28 cellular contexts compared by ENCODE assay signal in the genomic region with DNA sequence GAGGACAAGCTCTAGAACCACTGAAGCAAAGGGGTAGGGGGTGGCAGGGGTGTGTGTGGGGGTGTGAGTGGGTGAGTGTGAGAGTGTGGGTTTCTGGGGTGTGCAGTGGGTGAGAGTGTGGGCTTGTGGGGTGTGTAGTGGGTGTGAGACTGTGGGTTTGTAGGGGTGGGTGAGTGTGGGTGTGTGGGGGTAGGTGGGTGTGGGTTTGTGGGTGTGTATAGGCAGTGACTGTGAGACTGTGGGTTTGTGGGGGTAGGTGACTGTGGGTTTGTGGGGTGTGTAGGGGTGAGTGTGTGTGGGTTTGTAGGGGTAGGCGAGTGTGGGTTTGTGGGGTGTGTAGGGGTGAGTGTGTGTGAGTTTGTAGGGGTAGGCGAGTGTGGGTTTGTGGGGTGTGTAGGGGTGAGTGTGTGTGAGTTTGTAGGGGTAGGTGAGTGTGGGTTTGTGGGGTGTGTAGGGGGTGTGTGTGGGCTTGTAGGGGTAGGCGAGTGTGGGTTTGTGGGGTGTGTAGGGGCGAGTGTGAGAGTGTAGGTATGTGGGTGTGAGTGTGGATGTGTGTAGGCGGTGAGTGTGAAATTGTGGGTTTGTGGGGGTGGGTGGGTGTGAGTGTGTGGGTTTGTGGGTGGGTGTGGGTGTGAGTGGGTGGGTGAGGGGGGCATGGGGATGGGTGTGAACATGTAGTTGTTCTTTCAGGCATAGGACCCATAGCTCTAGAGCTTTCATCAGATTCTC. TPM values are rescaled to one million over a fixed set of nuclear protein-coding genes. Genes with fewer than 3 reads are reported as not detected.
"Had no signal": no experiment of that assay in that cellular context is flagged by ENCODE, and none has a peak within 500 bp of the region (broad histone marks: within the 10 kb centered on the region; RNA-seq: fewer than 3 reads in every experiment).

No MANE protein-coding gene starts in this region.

- H3K4me3 ChIP-seq: adrenal gland, Peyer's patch, SJCRH30 had no signal

- H3K4me1 ChIP-seq: adrenal gland, Peyer's patch, SJCRH30 had no signal

- H3K36me3 ChIP-seq: adrenal gland, Peyer's patch, SJCRH30 had no signal

- H3K27ac ChIP-seq: adrenal gland, Peyer's patch, RWPE1, SJCRH30 had no signal

- H3K27ac Mint-ChIP-seq: activated B cell treated with CpG ODN at 0.5 μM for 24 hours; activated CD4-positive, alpha-beta memory T cell treated with anti-CD3 and anti-CD28 coated beads, Interleukin-2, amount 10 ng/mL, durations not matched to agents 7 days and 5 days; activated CD4-positive, alpha-beta T cell treated with anti-CD3 and anti-CD28 coated beads, Interleukin-2, amount 10 ng/mL, durations not matched to agents 7 days and 5 days; activated naive CD4-positive, alpha-beta T cell treated with anti-CD3 and anti-CD28 coated beads, Interleukin-2, amount 10 ng/mL, durations not matched to agents 7 days and 5 days; activated naive CD8-positive, alpha-beta T cell treated with anti-CD3 and anti-CD28 coated beads, Interleukin-2, amount 10 ng/mL, durations not matched to agents 7 days and 5 days; activated T-helper 17 cell treated with anti-CD3 and anti-CD28 coated beads, Interleukin-2, amount 50 U/mL, for 72 hours; T-helper 1 cell treated with Interleukin-12 subunit alpha and Interleukin-12 subunit beta and Interleukin-4 antibody, amounts not matched to agents 30 μg/mL and 1 μg/mL, for 36 hours had no signal

- ATAC-seq: activated T-helper 17 cell treated with anti-CD3 and anti-CD28 coated beads, Interleukin-2, amount 50 U/mL, for 72 hours had no signal

- H3K4me3 Mint-ChIP-seq: activated B cell treated with CpG ODN at 0.5 μM for 24 hours; activated CD4-positive, alpha-beta memory T cell treated with anti-CD3 and anti-CD28 coated beads, Interleukin-2, amount 10 ng/mL, durations not matched to agents 7 days and 5 days; activated CD4-positive, alpha-beta T cell treated with anti-CD3 and anti-CD28 coated beads, Interleukin-2, amount 10 ng/mL, durations not matched to agents 7 days and 5 days; activated naive CD4-positive, alpha-beta T cell treated with anti-CD3 and anti-CD28 coated beads, Interleukin-2, amount 10 ng/mL, durations not matched to agents 7 days and 5 days; activated naive CD8-positive, alpha-beta T cell treated with anti-CD3 and anti-CD28 coated beads, Interleukin-2, amount 10 ng/mL, durations not matched to agents 7 days and 5 days; activated T-helper 17 cell treated with anti-CD3 and anti-CD28 coated beads, Interleukin-2, amount 50 U/mL, for 72 hours; T-helper 1 cell treated with Interleukin-12 subunit alpha and Interleukin-12 subunit beta and Interleukin-4 antibody, amounts not matched to agents 30 μg/mL and 1 μg/mL, for 36 hours had no signal

- H3K36me3 Mint-ChIP-seq: activated naive CD8-positive, alpha-beta T cell treated with anti-CD3 and anti-CD28 coated beads, Interleukin-2, amount 10 ng/mL, durations not matched to agents 7 days and 5 days had no signal

- H3K9me3 ChIP-seq: adrenal gland, Peyer's patch, SJCRH30 had no signal

- DNase-seq: activated B cell treated with CpG ODN at 0.5 μM for 24 hours; activated CD4-positive, alpha-beta memory T cell treated with anti-CD3 and anti-CD28 coated beads, Interleukin-2, amount 10 ng/mL, durations not matched to agents 7 days and 5 days; activated CD4-positive, alpha-beta T cell treated with anti-CD3 and anti-CD28 coated beads for 1 hour; activated CD4-positive, alpha-beta T cell treated with anti-CD3 and anti-CD28 coated beads, Interleukin-2, amount 10 ng/mL, durations not matched to agents 7 days and 5 days; activated gamma-delta T cell treated with Interleukin-2 at 50 U/mL for 16 hours; activated naive CD4-positive, alpha-beta T cell treated with anti-CD3 and anti-CD28 coated beads, Interleukin-2, amount 10 ng/mL, durations not matched to agents 7 days and 5 days; activated naive CD8-positive, alpha-beta T cell treated with anti-CD3 and anti-CD28 coated beads, Interleukin-2, amount 10 ng/mL, durations not matched to agents 7 days and 5 days; activated T-cell treated with anti-CD3 and anti-CD28 coated beads for 4 hours; activated T-cell treated with anti-CD3 and anti-CD28 coated beads, Interleukin-2, amount 50 U/mL, for 48 hours; adrenal gland; anterior cingulate cortex; Karpas-422; MM.1S; NCI-H1105; NCI-H1436; NCI-H1694 treated with DMSO at 0.1 percent for 48 hours; NCI-H2029 treated with DMSO at 0.1 percent for 48 hours; NCI-H345; NCI-H510A treated with DMSO at 0.1 percent for 48 hours; NCI-H69; NK-92 treated with Interleukin-12 subunit alpha and Interleukin-12 subunit beta, amount 100 ng/mL, for 24 hours; Peyer's patch; Right ventricle myocardium superior; SJCRH30; T-helper 9 cell had no signal

- H3K9me3 Mint-ChIP-seq: activated B cell treated with CpG ODN at 0.5 μM for 24 hours; activated CD4-positive, alpha-beta memory T cell treated with anti-CD3 and anti-CD28 coated beads, Interleukin-2, amount 10 ng/mL, durations not matched to agents 7 days and 5 days; activated CD4-positive, alpha-beta T cell treated with anti-CD3 and anti-CD28 coated beads, Interleukin-2, amount 10 ng/mL, durations not matched to agents 7 days and 5 days; activated naive CD4-positive, alpha-beta T cell treated with anti-CD3 and anti-CD28 coated beads, Interleukin-2, amount 10 ng/mL, durations not matched to agents 7 days and 5 days; activated naive CD8-positive, alpha-beta T cell treated with anti-CD3 and anti-CD28 coated beads, Interleukin-2, amount 10 ng/mL, durations not matched to agents 7 days and 5 days; activated T-helper 17 cell treated with anti-CD3 and anti-CD28 coated beads, Interleukin-2, amount 50 U/mL, for 72 hours; T-helper 1 cell treated with Interleukin-12 subunit alpha and Interleukin-12 subunit beta and Interleukin-4 antibody, amounts not matched to agents 30 μg/mL and 1 μg/mL, for 36 hours had no signal

- H3K27me3 Mint-ChIP-seq: activated CD4-positive, alpha-beta T cell treated with anti-CD3 and anti-CD28 coated beads, Interleukin-2, amount 10 ng/mL, durations not matched to agents 7 days and 5 days; activated naive CD8-positive, alpha-beta T cell treated with anti-CD3 and anti-CD28 coated beads, Interleukin-2, amount 10 ng/mL, durations not matched to agents 7 days and 5 days; activated T-helper 17 cell treated with anti-CD3 and anti-CD28 coated beads, Interleukin-2, amount 50 U/mL, for 72 hours had no signal

- H3K27me3 ChIP-seq: adrenal gland, Peyer's patch had no signal

RNA-seq across cellular contexts. Expression of a gene that starts 24.6 kb away (rescaled TPM):
- total RNA-seq: Right ventricle myocardium superior had no signal
